Comparison of ENCODE assay signal across 1 cellular context in genomic region chr16:589658-590159, GRCh38.
TF ChIP-seq lines count a peak whose summit lies in the region.

RAB40C (plus strand) TSS chr16:590066; CDS start chr16:590292, 226 bp downstream.

TF ChIP-seq in HepG2, 621 proteins besides CTCF, POLR2A, EP300 and RAD21 (continued from another document and continues in another):
- TF ChIP-seq THAP9 (CRISPR knock-in tag; IDR thresholded peaks at IDR 0.05; ENCODE audit: borderline replicate concordance): peak; percentile 29; the same call in 1 of the 2 replicates
- TF ChIP-seq PAF1 (CRISPR knock-in tag; IDR thresholded peaks at IDR 0.05): no peak
- no peak for TF ChIP-seq FUBP1 (CRISPR knock-in tag; IDR thresholded peaks at IDR 0.05; ENCODE audit: borderline replicate concordance)
- peak; percentile 95 for TF ChIP-seq ZNF281 (CRISPR knock-in tag; IDR thresholded peaks at IDR 0.05; ENCODE audit: borderline replicate concordance)
- TF ChIP-seq CAMTA2 (CRISPR knock-in tag; IDR thresholded peaks at IDR 0.05; ENCODE audit: borderline replicate concordance): no peak
- peak; percentile 78 for TF ChIP-seq SP4 (CRISPR knock-in tag; IDR thresholded peaks at IDR 0.05)
- no peak for TF ChIP-seq ZNF777 (CRISPR knock-in tag; IDR thresholded peaks at IDR 0.05)
- TF ChIP-seq MED1 (CRISPR knock-in tag; IDR thresholded peaks at IDR 0.05): no peak
- no peak for TF ChIP-seq CENPT (CRISPR knock-in tag; IDR thresholded peaks at IDR 0.05; ENCODE audit: low read depth)
- 0 out of 2 replicates have a peak, but pooled peaks have one; percentile 3 for TF ChIP-seq ZNF205 (CRISPR knock-in tag; IDR thresholded peaks at IDR 0.05)
- TF ChIP-seq TERF1 (CRISPR knock-in tag; IDR thresholded peaks at IDR 0.05): no peak
- TF ChIP-seq DPF2 (CRISPR knock-in tag; IDR thresholded peaks at IDR 0.05; ENCODE audit: borderline replicate concordance, low read depth): no peak
- TF ChIP-seq ZNF121 (CRISPR knock-in tag; IDR thresholded peaks at IDR 0.05): no peak
- no peak for TF ChIP-seq HNF1B (CRISPR knock-in tag; IDR thresholded peaks at IDR 0.05)
- TF ChIP-seq PBX3 (CRISPR knock-in tag; IDR thresholded peaks at IDR 0.05; ENCODE audit: borderline replicate concordance): no peak
- TF ChIP-seq SP1 (IDR thresholded peaks at IDR 0.05): peak; percentile 70; the same call in 1 of the 2 replicates
- TF ChIP-seq SP1 (CRISPR knock-in tag; IDR thresholded peaks at IDR 0.05): peak; percentile 85
- TF ChIP-seq ZBTB20 (CRISPR knock-in tag; IDR thresholded peaks at IDR 0.05; ENCODE audit: borderline replicate concordance, low read depth): peak; percentile 64; the same call in 1 of the 2 replicates
- no peak for TF ChIP-seq CENPBD1 (CRISPR knock-in tag; IDR thresholded peaks at IDR 0.05; ENCODE audit: borderline replicate concordance, low read depth)
- no peak for TF ChIP-seq HDAC1 (CRISPR knock-in tag; IDR thresholded peaks at IDR 0.05)
- no peak for TF ChIP-seq PAX8 (CRISPR knock-in tag; IDR thresholded peaks at IDR 0.05; ENCODE audit: borderline replicate concordance)
- TF ChIP-seq GMEB1 (CRISPR knock-in tag; IDR thresholded peaks at IDR 0.05; ENCODE audit: borderline replicate concordance): peak; percentile 51; the same call in 1 of the 2 replicates
- TF ChIP-seq RNF219 (CRISPR knock-in tag; IDR thresholded peaks at IDR 0.05): no peak
- peak; percentile 81 for TF ChIP-seq NFYC (CRISPR knock-in tag; IDR thresholded peaks at IDR 0.05)
- no peak for TF ChIP-seq MIER3 (CRISPR knock-in tag; IDR thresholded peaks at IDR 0.05; ENCODE audit: borderline replicate concordance)
- TF ChIP-seq ZNF441 (CRISPR knock-in tag; IDR thresholded peaks at IDR 0.05; ENCODE audit: borderline replicate concordance): no peak
- TF ChIP-seq DMAP1 (CRISPR knock-in tag; IDR thresholded peaks at IDR 0.05): peak; percentile 84
- TF ChIP-seq SP5 (CRISPR knock-in tag; IDR thresholded peaks at IDR 0.05; ENCODE audit: borderline replicate concordance, low read depth): peak; percentile 48; the same call in 1 of the 2 replicates
- no peak for TF ChIP-seq RFX1 (IDR thresholded peaks at IDR 0.05)
- peak; percentile 95 for TF ChIP-seq PBX2 (CRISPR knock-in tag; IDR thresholded peaks at IDR 0.05)
- TF ChIP-seq KLF6 (CRISPR knock-in tag; IDR thresholded peaks at IDR 0.05): no peak
- TF ChIP-seq SOX5 (CRISPR knock-in tag; IDR thresholded peaks at IDR 0.05; ENCODE audit: borderline replicate concordance): no peak
- TF ChIP-seq NCOA1 (CRISPR knock-in tag; IDR thresholded peaks at IDR 0.05): no peak
- no peak for TF ChIP-seq NR1H2 (CRISPR knock-in tag; IDR thresholded peaks at IDR 0.05; ENCODE audit: borderline replicate concordance, low read depth)
- no peak for TF ChIP-seq ZBTB39 (CRISPR knock-in tag; IDR thresholded peaks at IDR 0.05)
- no peak for TF ChIP-seq GLMP (CRISPR knock-in tag; IDR thresholded peaks at IDR 0.05; ENCODE audit: borderline replicate concordance)
- TF ChIP-seq ZFX (CRISPR knock-in tag; IDR thresholded peaks at IDR 0.05; ENCODE audit: low read depth): no peak
- no peak for TF ChIP-seq ZNF30 (CRISPR knock-in tag; IDR thresholded peaks at IDR 0.05)
